ENCODE assay signal across 25 cellular contexts in genomic region chr9:73141282-73141681, GRCh38.
"Had no signal": no experiment of that assay in that cellular context is flagged by ENCODE, and none has a peak within 500 bp of the region (broad histone marks: within the 10 kb centered on the region; RNA-seq: fewer than 3 reads in every experiment).

No MANE protein-coding gene starts in this region.

- H3K27ac ChIP-seq: brain microvascular endothelial cell, gastroesophageal sphincter, prostate gland, suprapubic skin, WERI-Rb-1 had no signal

- H3K36me3 ChIP-seq: brain microvascular endothelial cell, gastroesophageal sphincter, prostate gland, suprapubic skin, WERI-Rb-1 had no signal

- H3K4me3 ChIP-seq: gastroesophageal sphincter, prostate gland, suprapubic skin had no signal

- H3K27me3 ChIP-seq: brain microvascular endothelial cell, gastroesophageal sphincter, suprapubic skin had no signal

- DNase-seq: activated CD4-positive, alpha-beta memory T cell treated with anti-CD3 and anti-CD28 coated beads, Interleukin-2, amount 10 ng/mL, durations not matched to agents 7 days and 5 days; activated CD4-positive, alpha-beta T cell treated with anti-CD3 and anti-CD28 coated beads for 4 hours; activated effector memory CD4-positive, alpha-beta T cell treated with anti-CD3 and anti-CD28 coated beads, Interleukin-2, amount 50 U/mL, for 16 hours; activated T-cell treated with anti-CD3 and anti-CD28 coated beads, Interleukin-2, amount 50 U/mL, for 4 hours; amygdala; brain microvascular endothelial cell; cortex of kidney; effector memory CD4-positive, alpha-beta T cell; hippocampal formation; nucleus accumbens; right cardiac atrium; small intestine; stimulated activated CD4-positive, alpha-beta T cell treated with anti-CD3 and anti-CD28 coated beads, Interleukin-4, amount 100 ng/mL, for 4 hours; stimulated activated CD8-positive, alpha-beta memory T cell treated with anti-CD3 and anti-CD28 coated beads, Interleukin-4, amount 100 ng/mL, for 48 hours; stimulated activated naive CD4-positive, alpha-beta T cell treated with Interleukin-2 at 50 U/mL for 16 hours; T-helper 17 cell; WERI-Rb-1 had no signal

- H3K9me3 Mint-ChIP-seq: activated CD4-positive, alpha-beta memory T cell treated with anti-CD3 and anti-CD28 coated beads, Interleukin-2, amount 10 ng/mL, durations not matched to agents 7 days and 5 days; activated T-cell treated with anti-CD3 and anti-CD28 coated beads, Interleukin-2, amount 50 U/mL, for 4 hours; central memory CD8-positive, alpha-beta T cell; memory B cell had no signal

- H3K4me1 Mint-ChIP-seq: central memory CD8-positive, alpha-beta T cell; memory B cell had no signal

- H3K36me3 Mint-ChIP-seq: activated naive CD4-positive, alpha-beta T cell treated with anti-CD3 and anti-CD28 coated beads, Interleukin-2, amount 50 U/mL, for 72 hours; memory B cell; natural killer cell treated with Interleukin-12 subunit alpha and Interleukin-12 subunit beta and Interleukin-15 and Interleukin-18, amount 100 ng/mL, for 72 hours had no signal

- ATAC-seq: activated naive CD4-positive, alpha-beta T cell treated with anti-CD3 and anti-CD28 coated beads, Interleukin-2, amount 50 U/mL, for 72 hours; activated T-cell treated with anti-CD3 and anti-CD28 coated beads, Interleukin-2, amount 50 U/mL, for 4 hours; gastroesophageal sphincter; left lobe of liver; natural killer cell treated with Interleukin-12 subunit alpha and Interleukin-12 subunit beta and Interleukin-15 and Interleukin-18, amount 100 ng/mL, for 72 hours; right cardiac atrium; T-helper 17 cell had no signal

- H3K27me3 Mint-ChIP-seq: activated CD4-positive, alpha-beta memory T cell treated with anti-CD3 and anti-CD28 coated beads, Interleukin-2, amount 10 ng/mL, durations not matched to agents 7 days and 5 days; central memory CD8-positive, alpha-beta T cell; natural killer cell treated with Interleukin-12 subunit alpha and Interleukin-12 subunit beta and Interleukin-15 and Interleukin-18, amount 100 ng/mL, for 72 hours; T-helper 17 cell had no signal

- H3K9me3 ChIP-seq: gastroesophageal sphincter, prostate gland, suprapubic skin had no signal

- H3K4me3 Mint-ChIP-seq: activated CD4-positive, alpha-beta memory T cell treated with anti-CD3 and anti-CD28 coated beads, Interleukin-2, amount 10 ng/mL, durations not matched to agents 7 days and 5 days; activated T-cell treated with anti-CD3 and anti-CD28 coated beads, Interleukin-2, amount 50 U/mL, for 4 hours; central memory CD8-positive, alpha-beta T cell; memory B cell; natural killer cell treated with Interleukin-12 subunit alpha and Interleukin-12 subunit beta and Interleukin-15 and Interleukin-18, amount 100 ng/mL, for 72 hours; T-helper 17 cell had no signal

- H3K27ac Mint-ChIP-seq: activated CD4-positive, alpha-beta memory T cell treated with anti-CD3 and anti-CD28 coated beads, Interleukin-2, amount 10 ng/mL, durations not matched to agents 7 days and 5 days; activated naive CD4-positive, alpha-beta T cell treated with anti-CD3 and anti-CD28 coated beads, Interleukin-2, amount 50 U/mL, for 72 hours; memory B cell; T-helper 17 cell had no signal

- H3K4me1 ChIP-seq: prostate gland had no signal
